In genomic region chr3:72274511-72275295, GRCh38 we compare ENCODE assay signal across 8 cellular contexts.
DNase-seq lines count a peak whose midpoint lies in the region; ATAC-seq and TF ChIP-seq lines count a peak whose summit lies in the region.

No MANE protein-coding gene starts in this region.

- peak overlapping the region in 2 of 3 donors; percentile 59 to 64 for H3K27ac ChIP-seq in right lobe of liver

- ATAC-seq in right lobe of liver (peak; percentile 59 to 75 (median 70)), GM19023 (IDR thresholded peaks at IDR 0.05; ENCODE audit: unreplicated experiment) (no peak)

- no peaks in the 10 kb centered on the region for H3K36me3 ChIP-seq in right lobe of liver

- TF ChIP-seq CTCF in astrocyte of the cerebellum (IDR thresholded peaks at IDR 0.05; ENCODE audit: low read depth, low read length, missing control alignments) (no peak), right lobe of liver (IDR thresholded peaks at IDR 0.05) (no peak)

- no peaks in the 10 kb centered on the region for H3K9me3 Mint-ChIP-seq in activated CD4-positive, alpha-beta T cell treated with anti-CD3 and anti-CD28 coated beads, Interleukin-2, amount 10 ng/mL, durations not matched to agents 24 days and 14 days

- peak; percentile 71 for DNase-seq in activated CD4-positive, alpha-beta T cell treated with anti-CD3 and anti-CD28 coated beads, Interleukin-2, amount 10 ng/mL, durations not matched to agents 24 days and 14 days
- no peak for DNase-seq in activated CD4-positive, alpha-beta T cell treated with anti-CD3 and anti-CD28 coated beads for 4 hours
- peak; percentile 42 for DNase-seq in NCI-H1694 (lab: John Stamatoyannopoulos, UW)
- DNase-seq in astrocyte of the cerebellum (ENCODE audit: low read depth): peak; percentile 65
- DNase-seq in right lobe of liver: peak; percentile 54 to 81 (median 69)
- DNase-seq in ecto neural progenitor cell (ENCODE audit: low spot score): no peak
- DNase-seq in NCI-H2081 treated with DMSO at 0.1 percent for 48 hours (lab: John Stamatoyannopoulos, UW): no peak

- peaks cover 0 to 27% (median 12%) of the 10 kb centered on the region in 4 donors for H3K4me1 ChIP-seq in right lobe of liver

- H3K27me3 Mint-ChIP-seq in activated CD4-positive, alpha-beta T cell treated with anti-CD3 and anti-CD28 coated beads, Interleukin-2, amount 10 ng/mL, durations not matched to agents 24 days and 14 days: peaks cover 6% of the 10 kb centered on the region

- intact Hi-C loops in activated CD4-positive, alpha-beta T cell treated with anti-CD3 and anti-CD28 coated beads, Interleukin-2, amount 10 ng/mL, durations not matched to agents 24 days and 14 days (cut with micrococcal nuclease): no loop called here
- intact Hi-C loops in right lobe of liver (cut with DNase I): no loop called here

- H3K4me1 Mint-ChIP-seq in activated CD4-positive, alpha-beta T cell treated with anti-CD3 and anti-CD28 coated beads, Interleukin-2, amount 10 ng/mL, durations not matched to agents 24 days and 14 days: peaks cover 27% of the 10 kb centered on the region

- H3K27ac Mint-ChIP-seq in activated CD4-positive, alpha-beta T cell treated with anti-CD3 and anti-CD28 coated beads, Interleukin-2, amount 10 ng/mL, durations not matched to agents 24 days and 14 days: no peak overlapping the region

- WGBS in right lobe of liver (ENCODE audit: insufficient coverage, low coverage, low lambda C conversion rate, missing lambda C conversion rate): 24% methylated on average over 11 of the region's 11 CpGs

- H3K4me3 Mint-ChIP-seq in activated CD4-positive, alpha-beta T cell treated with anti-CD3 and anti-CD28 coated beads, Interleukin-2, amount 10 ng/mL, durations not matched to agents 24 days and 14 days: peak overlapping the region; percentile 6

- H3K9me3 ChIP-seq in right lobe of liver: no peaks in the 10 kb centered on the region

- no peaks in the 10 kb centered on the region for H3K27me3 ChIP-seq in right lobe of liver

- no peak for TF ChIP-seq POLR2A in right lobe of liver (IDR thresholded peaks at IDR 0.05)

- in situ Hi-C loops in astrocyte of the cerebellum (cut with HindIII; ENCODE audit: low sequenced_read_pairs): no loop called here

- no peak overlapping the region for H3K4me3 ChIP-seq in astrocyte of the cerebellum (ENCODE audit: low read depth, low read length)
- no peak overlapping the region for H3K4me3 ChIP-seq in right lobe of liver

- no peaks in the 10 kb centered on the region for H3K36me3 Mint-ChIP-seq in activated CD4-positive, alpha-beta T cell treated with anti-CD3 and anti-CD28 coated beads, Interleukin-2, amount 10 ng/mL, durations not matched to agents 24 days and 14 days (ENCODE audit: low read depth)

Comparison
In these comparisons a context has a peak if more than half of its experiments do, and no peak if none do; other contexts are left out.
1. DNase-seq: peak in activated CD4-positive, alpha-beta T cell treated with anti-CD3 and anti-CD28 coated beads, Interleukin-2, amount 10 ng/mL, durations not matched to agents 24 days and 14 days (single experiment), NCI-H1694 (single experiment), astrocyte of the cerebellum (single experiment) and right lobe of liver (3 of 3); none in activated CD4-positive, alpha-beta T cell treated with anti-CD3 and anti-CD28 coated beads for 4 hours (0 of 2), ecto neural progenitor cell (single experiment) and NCI-H2081 treated with DMSO at 0.1 percent for 48 hours (single experiment).